ENCODE assay signal across 5 cellular contexts in the genomic region with DNA sequence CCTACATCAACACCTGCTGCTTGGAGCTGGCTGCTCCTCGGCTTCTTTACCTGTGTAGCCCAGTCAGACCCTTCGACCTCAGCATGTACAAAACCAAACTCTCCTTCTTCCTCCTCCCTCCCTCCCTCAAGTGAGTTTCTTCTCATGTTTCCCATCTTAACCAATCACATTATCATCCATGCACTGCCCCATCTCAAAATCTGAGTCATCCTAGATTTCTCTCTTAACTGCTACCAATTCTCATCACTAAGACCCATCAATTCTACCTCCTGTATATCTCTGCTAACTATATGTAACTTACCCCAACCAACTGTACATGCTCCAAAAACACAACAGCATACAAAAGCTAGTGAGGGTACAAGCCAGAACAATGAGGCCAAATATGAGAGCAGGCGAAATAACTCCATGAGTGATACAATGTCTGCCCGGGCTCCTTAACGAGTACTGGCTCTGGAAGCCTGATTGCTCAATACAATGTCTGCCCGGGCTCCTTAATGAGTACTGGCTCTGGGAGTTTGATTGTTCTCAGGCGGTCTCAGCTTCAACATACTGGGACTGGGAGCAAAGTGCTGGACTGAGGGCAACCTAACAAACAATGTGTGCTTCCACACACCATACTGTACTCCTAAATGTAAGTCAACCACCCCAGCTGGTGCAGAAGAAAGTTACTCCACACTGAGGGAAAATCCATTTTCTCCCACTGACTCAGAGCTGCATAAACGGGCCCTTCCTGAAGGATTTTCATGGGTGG. TPM values are rescaled to one million over a fixed set of nuclear protein-coding genes. Genes with fewer than 3 reads are reported as not detected.
"Had no signal": no experiment of that assay in that cellular context is flagged by ENCODE, and none has a peak within 500 bp of the region (broad histone marks: within the 10 kb centered on the region; RNA-seq: fewer than 3 reads in every experiment).

No MANE protein-coding gene starts in this region.

RNA-seq across cellular contexts. Expression of gene LRRC61, which starts 18.5 kb away (rescaled TPM):
- total RNA-seq: SJSA1 had no signal

RNA-seq across cellular contexts. Expression of gene ACTR3C, which starts 18.7 kb away (rescaled TPM):
- total RNA-seq: SJSA1 had no signal

RNA-seq across cellular contexts. Expression of gene RARRES2, which starts 36.8 kb away (rescaled TPM):
- total RNA-seq: activated CD8-positive, alpha-beta T cell treated with anti-CD3 and anti-CD28 coated beads for 36 hours; activated naive CD8-positive, alpha-beta T cell treated with anti-CD3 and anti-CD28 coated beads, Interleukin-2, amount 10 ng/mL, durations not matched to agents 7 days and 5 days; activated T-cell treated with anti-CD3 and anti-CD28 coated beads, Interleukin-2, amount 50 U/mL, for 72 hours; SJSA1; T-helper 1 cell treated with Interleukin-12 subunit alpha and Interleukin-12 subunit beta and Interleukin-4 antibody, amounts not matched to agents 30 ng/mL and 1 ng/mL, for 36 hours had no signal
